Comparison of ENCODE assay signal across 16 cellular contexts in genomic region chr2:134257965-134258683, GRCh38. TPM values are rescaled to one million over a fixed set of nuclear protein-coding genes. Genes with fewer than 3 reads are reported as not detected.
DNase-seq lines count a peak whose midpoint lies in the region; ATAC-seq and TF ChIP-seq lines count a peak whose summit lies in the region.
"Had no signal": no experiment of that assay in that cellular context is flagged by ENCODE, and none has a peak within 500 bp of the region (broad histone marks: within the 10 kb centered on the region; RNA-seq: fewer than 3 reads in every experiment).

No MANE protein-coding gene starts in this region.

- H2AFZ ChIP-seq in OCI-LY7 (ENCODE audit: low read length), result no peak overlapping the region

- no peaks in the 10 kb centered on the region for H3K9me3 Mint-ChIP-seq in mesothelial cell of epicardium

- peaks cover 83% of the 10 kb centered on the region for H3K79me2 ChIP-seq in OCI-LY7 (ENCODE audit: insufficient read depth, low read depth, low read length)

- BruUV-seq in OCI-LY7 (replicated peaks; lab: Mats Ljungman, UMichigan), result no TSS peak

- H3K4me3 Mint-ChIP-seq in mesothelial cell of epicardium, result no peak overlapping the region

- ATAC-seq in GM19328 (IDR thresholded peaks at IDR 0.05; ENCODE audit: unreplicated experiment), result no peak

- CTCF ChIA-PET in OCI-LY7 (lab: Charles Lee; ENCODE audit: unreplicated experiment), result no interaction called here

- no peaks in the 10 kb centered on the region for H3K36me3 Mint-ChIP-seq in mesothelial cell of epicardium

- POLR2A ChIA-PET in OCI-LY7 (lab: Charles Lee), result interaction anchor here (0.6 kb wide), 1 partner anchor 508 kb away, joined by 3 read pairs; no protein-coding TSS in a partner anchor

- TF ChIP-seq CTCF in right atrium auricular region (IDR thresholded peaks at IDR 0.05), result no peak
- no peak for TF ChIP-seq CTCF in OCI-LY7 (conservative IDR thresholded peaks at IDR 0.05; ENCODE audit: low read length)
- TF ChIP-seq CTCF in mesothelial cell of epicardium (IDR thresholded peaks at IDR 0.05; ENCODE audit: unreplicated experiment), result no peak

- no peaks in the 10 kb centered on the region for H4K20me1 ChIP-seq in OCI-LY7 (ENCODE audit: insufficient read depth, low read length)

- H3K27me3 Mint-ChIP-seq in mesothelial cell of epicardium (ENCODE audit: low read depth), result no peaks in the 10 kb centered on the region

- peak overlapping the region; percentile 80 for H3K4me2 ChIP-seq in OCI-LY7 (ENCODE audit: low read length)

- no peak overlapping the region for H3K27ac Mint-ChIP-seq in mesothelial cell of epicardium

- H3K36me3 ChIP-seq in right atrium auricular region (no peaks in the 10 kb centered on the region), OCI-LY7 (ENCODE audit: insufficient read depth, low read length) (peaks cover 16% of the 10 kb centered on the region)
- peaks cover 10% of the 10 kb centered on the region for H3K36me3 ChIP-seq in effector memory CD4-positive, alpha-beta T cell (ENCODE audit: control insufficient read depth, insufficient read depth, low read length)
- H3K36me3 ChIP-seq: thyroid gland had no signal

- H3K27ac ChIP-seq in right atrium auricular region, result peak overlapping the region; percentile 85 to 86
- H3K27ac ChIP-seq in OCI-LY7 (ENCODE audit: low read depth, low read length, poor library complexity, severe bottlenecking), result peak overlapping the region; percentile 91
- H3K27ac ChIP-seq in effector memory CD4-positive, alpha-beta T cell (ENCODE audit: insufficient read depth, low read length, poor library complexity, severe bottlenecking), result peak overlapping the region; percentile 4
- peak overlapping the region; percentile 91 for H3K27ac ChIP-seq in temporal lobe (ENCODE audit: low read depth, low read length)
- H3K27ac ChIP-seq: epithelial cell of prostate, psoas muscle, RWPE1, thyroid gland had no signal

- H3K4me1 ChIP-seq in right atrium auricular region (peaks cover 0 to 77% of the 10 kb centered on the region in 2 donors), OCI-LY7 (ENCODE audit: insufficient read depth, low read length, poor library complexity, severe bottlenecking) (peaks cover 100% of the 10 kb centered on the region)
- H3K4me1 ChIP-seq in effector memory CD4-positive, alpha-beta T cell (ENCODE audit: control insufficient read depth, insufficient read depth, low read length, poor library complexity, severe bottlenecking), result peaks cover 62% of the 10 kb centered on the region

- no peaks in the 10 kb centered on the region for H3K27me3 ChIP-seq in right atrium auricular region
- H3K27me3 ChIP-seq in effector memory CD4-positive, alpha-beta T cell (replicated peaks; ENCODE audit: control insufficient read depth, insufficient read depth, low read length, poor library complexity, severe bottlenecking), result no peaks in the 10 kb centered on the region
- H3K27me3 ChIP-seq: thyroid gland had no signal

- no peaks in the 10 kb centered on the region for H3K9me2 ChIP-seq in OCI-LY7 (ENCODE audit: insufficient read depth, low read length)

- H3K4me1 Mint-ChIP-seq in mesothelial cell of epicardium, result peaks cover 5% of the 10 kb centered on the region

- DNase-seq in right atrium auricular region (ENCODE audit: low spot score) (no peak), cardiac septum (ENCODE audit: low spot score) (no peak), OCI-LY7 (ENCODE audit: low spot score) (no peak), G401 (ENCODE audit: low spot score) (no peak), mesothelial cell of epicardium (ENCODE audit: low spot score in 2 of 2, unreplicated experiment in 2 of 2) (no peak)
- no peak for DNase-seq in effector memory CD4-positive, alpha-beta T cell
- DNase-seq: AML-193, islet precursor cell, NCI-H187 treated with DMSO at 0.1 percent for 48 hours, NCI-H524 treated with DMSO at 0.1 percent for 48 hours, thyroid gland had no signal

- H3K4me3 ChIP-seq in right atrium auricular region (no peak overlapping the region), OCI-LY7 (ENCODE audit: low read depth, low read length, poor library complexity, severe bottlenecking) (peak overlapping the region; percentile 6)
- H3K4me3 ChIP-seq in effector memory CD4-positive, alpha-beta T cell (ENCODE audit: insufficient read depth, low read depth, low read length, poor library complexity, severe bottlenecking), result no peak overlapping the region
- H3K4me3 ChIP-seq: psoas muscle, thyroid gland had no signal

- no peaks in the 10 kb centered on the region for H3K9me3 ChIP-seq in right atrium auricular region
- H3K9me3 ChIP-seq in OCI-LY7 (ENCODE audit: low read length), result no peaks in the 10 kb centered on the region
- no peaks in the 10 kb centered on the region for H3K9me3 ChIP-seq in effector memory CD4-positive, alpha-beta T cell (ENCODE audit: control insufficient read depth, low read length)
- H3K9me3 ChIP-seq: psoas muscle, thyroid gland had no signal

- intact Hi-C loops in cardiac septum (cut with DNase I), result no loop called here
- intact Hi-C loops in OCI-LY7 (cut with micrococcal nuclease; ENCODE audit: unreplicated experiment), result no loop called here

- in situ Hi-C loops in G401 (cut with HindIII; ENCODE audit: low sequenced_read_pairs), result no loop called here

RNA-seq across cellular contexts. Expression of gene MGAT5, which starts 4.3 kb away (rescaled TPM):
- 10 to 100 TPM; 56.9 to 91.0 TPM for total RNA-seq in right atrium auricular region
- total RNA-seq in cardiac septum, result 75.3 TPM
- total RNA-seq in OCI-LY7 (2014; rRNA removed; shearing (Covaris generic)), result 39.1 and 60.8 TPM in 2 replicates
- 58.4 and 68.0 TPM in 2 replicates for total RNA-seq in OCI-LY7 (2022)
- 59.7 TPM for total RNA-seq in temporal lobe
- total RNA-seq in G401 (2014; rRNA removed; shearing (Covaris generic)), result 0.07 and 0.31 TPM in 2 replicates
- total RNA-seq in mesothelial cell of epicardium, result 38.2 to 42.9 TPM (median 41.1 TPM) in 3 replicates

Comparison
In these comparisons a context has a peak if more than half of its experiments do, and no peak if none do; other contexts are left out.
1. H3K27ac ChIP-seq: peak in every context shown above with its lines; median percentile 91 in OCI-LY7; 91 in temporal lobe; 86 in right atrium auricular region; 4 in effector memory CD4-positive, alpha-beta T cell.
2. RNA of gene MGAT5, which starts 4.3 kb away (total RNA-seq): 56.9 to 91.0 TPM in right atrium auricular region, 75.3 TPM in cardiac septum (single experiment), 39.1 to 68.0 TPM in OCI-LY7, 59.7 TPM in temporal lobe (single experiment) and 38.2 to 42.9 TPM in mesothelial cell of epicardium; 0.07 to 0.31 TPM in G401; every median in the first group is over 10 times any median in the second.